Comparison of ENCODE assay signal across 8 cellular contexts in the genomic region with DNA sequence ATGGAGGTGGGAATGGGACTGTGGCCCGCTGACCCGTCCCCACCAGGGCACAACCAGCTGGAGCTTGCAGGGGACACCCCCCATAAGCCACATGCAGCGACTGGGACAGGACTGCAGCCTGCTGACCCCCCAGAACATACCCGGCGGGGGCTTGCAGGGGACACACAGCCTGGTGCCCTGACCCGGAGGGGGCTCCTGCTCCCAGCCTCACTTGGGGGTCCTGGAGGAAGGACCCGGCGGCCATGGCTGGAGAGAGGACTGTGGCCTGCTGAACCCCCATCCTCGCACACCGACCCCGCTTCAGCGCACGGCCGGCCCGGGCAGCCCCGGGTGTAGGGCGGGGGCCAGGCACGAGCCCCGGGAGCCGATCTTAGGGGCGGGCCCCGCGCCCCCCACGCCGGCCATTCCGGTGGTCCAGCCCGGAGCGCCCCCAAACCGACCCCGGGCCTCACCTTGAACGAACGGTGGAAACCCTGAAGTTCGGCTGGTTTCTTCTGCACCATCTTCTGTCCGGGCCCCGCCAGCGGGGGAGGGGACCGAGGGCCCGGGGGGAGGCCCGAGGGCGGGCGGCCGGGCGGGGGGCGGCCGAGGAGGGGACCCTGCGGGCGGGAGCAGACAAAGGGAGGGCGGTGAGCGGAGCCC. TPM values are rescaled to one million over a fixed set of nuclear protein-coding genes. Genes with fewer than 3 reads are reported as not detected.
DNase-seq lines count a peak whose midpoint lies in the region; ATAC-seq, FAIRE-seq and TF ChIP-seq lines count a peak whose summit lies in the region.

No MANE protein-coding gene starts in this region.

- peaks cover 28% of the 10 kb centered on the region for H3K36me3 ChIP-seq in KOPT-K1 (ENCODE audit: insufficient read depth, low read length)
- no peaks in the 10 kb centered on the region for H3K36me3 ChIP-seq in mesendoderm (ENCODE audit: control insufficient read depth, insufficient read depth, low read length)

- TF ChIP-seq EP300 in A549 (IDR thresholded peaks at IDR 0.05): no peak

- no peak; a peak in 1 of 5 replicates for TF ChIP-seq RAD21 in A549 (conservative IDR thresholded peaks at IDR 0.05 in 1 of 2, IDR thresholded peaks at IDR 0.05 in 1 of 2)

- POLR2A ChIA-PET in A549 (lab: Yijun Ruan, JAX): no interaction called here

- H3K23ac ChIP-seq in mesendoderm (ENCODE audit: low read length): peak overlapping the region; percentile 94

- H3K9ac ChIP-seq in mesendoderm (ENCODE audit: low read length): peak overlapping the region; percentile 90

- CTCF ChIA-PET in A549 (lab: Yijun Ruan, JAX): interaction anchor here (1.8 kb wide), 1 partner anchor 31 kb away, joined by 7 read pairs; no protein-coding TSS in a partner anchor

- H3K9me3 ChIP-seq in A549 (no peaks in the 10 kb centered on the region), KOPT-K1 (ENCODE audit: insufficient read depth, low read length, poor library complexity, severe bottlenecking) (no peaks in the 10 kb centered on the region)

- no peak overlapping the region for H2BK120ac ChIP-seq in mesendoderm (ENCODE audit: low read depth, low read length)

- ATAC-seq in A549 (peak in 1 of 2 experiments; percentile 6; a peak in 3 of 6 replicates), GM19395 (IDR thresholded peaks at IDR 0.05; ENCODE audit: unreplicated experiment) (peak; percentile 1)

- peak overlapping the region; percentile 88 for H3K56ac ChIP-seq in mesendoderm (ENCODE audit: low read length)

- H4K8ac ChIP-seq in mesendoderm (ENCODE audit: low read depth, low read length): no peak overlapping the region

- peak overlapping the region; percentile 85 for H3K4me2 ChIP-seq in A549
- peak overlapping the region; percentile 94 for H3K4me2 ChIP-seq in mesendoderm (ENCODE audit: low read length)

- peaks cover 19% of the 10 kb centered on the region for H3K79me1 ChIP-seq in mesendoderm (ENCODE audit: low read length)

- H3K79me2 ChIP-seq in mesendoderm (ENCODE audit: control insufficient read depth, insufficient read depth, low read length): peaks cover 22% of the 10 kb centered on the region

- H3K4me1 ChIP-seq in A549: peaks cover 61% of the 10 kb centered on the region
- H3K4me1 ChIP-seq in mesendoderm (ENCODE audit: control insufficient read depth, low read depth, low read length): peaks cover 2% of the 10 kb centered on the region

- TF ChIP-seq CTCF in A549 (IDR thresholded peaks at IDR 0.05): no peak

- WGBS in A549 (ENCODE audit: missing lambda C conversion rate): no CpG with 5 or more reads among the region's 49 CpGs
- no CpG with 5 or more reads among the region's 49 CpGs for WGBS in mesendoderm (ENCODE audit: extremely low coverage, insufficient coverage, low lambda C conversion rate)

- no peak for TF ChIP-seq POLR2A in A549 (IDR thresholded peaks at IDR 0.05; ENCODE audit: low read length)

- H3K27ac ChIP-seq in A549: peak overlapping the region; percentile 95 to 100
- H3K27ac ChIP-seq in KOPT-K1 (ENCODE audit: low read depth, low read length, poor library complexity, severe bottlenecking): peak overlapping the region; percentile 73
- H3K27ac ChIP-seq in caudate nucleus (ENCODE audit: low read depth, low read length): peak overlapping the region; percentile 99
- no peak overlapping the region for H3K27ac ChIP-seq in mesendoderm (ENCODE audit: low read depth, low read length)

- H3K18ac ChIP-seq in mesendoderm (ENCODE audit: low read length): peak overlapping the region; percentile 80

- FAIRE-seq in A549 (lab: Jason Lieb, UNC) (no peak), urothelium cell line (lab: Jason Lieb, UNC) (no peak)

- H2BK5ac ChIP-seq in mesendoderm (ENCODE audit: low read length): no peak overlapping the region

- H3K27me3 ChIP-seq in mesendoderm (ENCODE audit: insufficient read depth, low read length, poor library complexity): no peaks in the 10 kb centered on the region

- peak overlapping the region; percentile 99 for H3K4me3 ChIP-seq in A549
- H3K4me3 ChIP-seq in mesendoderm (ENCODE audit: low read length): peak overlapping the region; percentile 82

- no peak overlapping the region for H2BK15ac ChIP-seq in mesendoderm (replicated peaks; ENCODE audit: low read depth)

- H2AK5ac ChIP-seq in mesendoderm (ENCODE audit: low read length): no peak overlapping the region

- H4K5ac ChIP-seq in mesendoderm (ENCODE audit: low read length): no peak overlapping the region

- H3K4ac ChIP-seq in mesendoderm (ENCODE audit: low read depth, low read length): peak overlapping the region; percentile 81

- DNase-seq in A549 (ENCODE audit: low read depth in 1 of 2, low spot score in 1 of 2) (no peak), caudate nucleus (lab: John Stamatoyannopoulos, UW) (peak in 3 of 61 donors; percentile 31 to 57 (median 43)), mesendoderm (no peak), urothelium cell line (ENCODE audit: low spot score) (peak; percentile 12), KG1 (lab: John Stamatoyannopoulos, UW) (no peak), AML-193 (lab: John Stamatoyannopoulos, UW) (no peak)

TF ChIP-seq in A549, 52 proteins besides CTCF, POLR2A, EP300 and RAD21 (continues in another document):
- TF ChIP-seq, protein P1, sequence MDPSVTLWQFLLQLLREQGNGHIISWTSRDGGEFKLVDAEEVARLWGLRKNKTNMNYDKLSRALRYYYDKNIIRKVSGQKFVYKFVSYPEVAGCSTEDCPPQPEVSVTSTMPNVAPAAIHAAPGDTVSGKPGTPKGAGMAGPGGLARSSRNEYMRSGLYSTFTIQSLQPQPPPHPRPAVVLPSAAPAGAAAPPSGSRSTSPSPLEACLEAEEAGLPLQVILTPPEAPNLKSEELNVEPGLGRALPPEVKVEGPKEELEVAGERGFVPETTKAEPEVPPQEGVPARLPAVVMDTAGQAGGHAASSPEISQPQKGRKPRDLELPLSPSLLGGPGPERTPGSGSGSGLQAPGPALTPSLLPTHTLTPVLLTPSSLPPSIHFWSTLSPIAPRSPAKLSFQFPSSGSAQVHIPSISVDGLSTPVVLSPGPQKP (IDR thresholded peaks at IDR 0.05; ENCODE audit: low read depth, low read length): no peak
- no peak for TF ChIP-seq NR3C1 (IDR thresholded peaks at IDR 0.05)
- TF ChIP-seq JUN (IDR thresholded peaks at IDR 0.05): no peak
- TF ChIP-seq, protein P2, sequence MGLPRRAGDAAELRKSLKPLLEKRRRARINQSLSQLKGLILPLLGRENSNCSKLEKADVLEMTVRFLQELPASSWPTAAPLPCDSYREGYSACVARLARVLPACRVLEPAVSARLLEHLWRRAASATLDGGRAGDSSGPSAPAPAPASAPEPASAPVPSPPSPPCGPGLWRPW (IDR thresholded peaks at IDR 0.05): no peak
- no peak for TF ChIP-seq TP53 (CRISPR knock-in tag; IDR thresholded peaks at IDR 0.05)
- no peak for TF ChIP-seq CHD4 (IDR thresholded peaks at IDR 0.05; ENCODE audit: borderline replicate concordance)
- no peak for TF ChIP-seq HOXB5 (CRISPR knock-in tag; IDR thresholded peaks at IDR 0.05)

RNA-seq across cellular contexts. Expression of a gene that starts 0.6 kb away (rescaled TPM):
- polyA plus RNA-seq in A549 (2011; rRNA removed) (56.7 and 58.4 TPM in 2 replicates), A549 (2017; fragmentation: RNase III; extraction: RNeasy Plus Mini Kit Qiagen cat#74134 plus additional on column Dnase treatment) (38.8 to 55.4 TPM (median 48.3 TPM) in 3 replicates)
- 63.4 and 81.9 TPM in 2 replicates for polyA plus RNA-seq in A549 (2012; cell fraction: cytosol; rRNA removed)
- polyA plus RNA-seq in A549 (2012; cell fraction: nucleus; rRNA removed): 83.4 and 134 TPM in 2 replicates
- 63.9 and 84.8 TPM in 2 replicates for polyA minus RNA-seq in A549 (2011; rRNA and poly(A)+ RNA removed)
- 98.2 TPM for polyA plus RNA-seq in mesendoderm (2013, experiment 1 of 2)
- 97.3 TPM for polyA plus RNA-seq in mesendoderm (2013, experiment 2 of 2)

RNA-seq across cellular contexts. Expression of a gene that starts 35.0 kb away (rescaled TPM):
- polyA plus RNA-seq in A549 (2011; rRNA removed) (16.3 and 19.0 TPM in 2 replicates), A549 (2017; fragmentation: RNase III; extraction: RNeasy Plus Mini Kit Qiagen cat#74134 plus additional on column Dnase treatment) (26.7 to 32.7 TPM (median 29.6 TPM) in 3 replicates)
- polyA plus RNA-seq in A549 (2012; cell fraction: cytosol; rRNA removed): 39.6 and 61.5 TPM in 2 replicates
- polyA plus RNA-seq in A549 (2012; cell fraction: nucleus; rRNA removed): 66.3 and 81.5 TPM in 2 replicates
- polyA minus RNA-seq in A549 (2011; rRNA and poly(A)+ RNA removed): 15.0 and 36.0 TPM in 2 replicates
- 46.2 TPM for polyA plus RNA-seq in mesendoderm (2013, experiment 1 of 2)
- 41.1 TPM for polyA plus RNA-seq in mesendoderm (2013, experiment 2 of 2)

RNA-seq across cellular contexts. Expression of a gene that starts 45.7 kb away (rescaled TPM):
- polyA plus RNA-seq in A549 (2011; rRNA removed) (10.9 and 12.9 TPM in 2 replicates), A549 (2017; fragmentation: RNase III; extraction: RNeasy Plus Mini Kit Qiagen cat#74134 plus additional on column Dnase treatment) (8.4 to 9.1 TPM (median 8.7 TPM) in 3 replicates)
- polyA plus RNA-seq in A549 (2012; cell fraction: cytosol; rRNA removed): 10.9 and 17.2 TPM in 2 replicates
- polyA plus RNA-seq in A549 (2012; cell fraction: nucleus; rRNA removed): 13.7 and 18.2 TPM in 2 replicates
- 19.7 and 26.2 TPM in 2 replicates for polyA minus RNA-seq in A549 (2011; rRNA and poly(A)+ RNA removed)
- polyA plus RNA-seq in mesendoderm (2013, experiment 1 of 2): 5.7 TPM
- polyA plus RNA-seq in mesendoderm (2013, experiment 2 of 2): 6.3 TPM

RNA-seq across cellular contexts. Expression of a gene that starts 46.2 kb away (rescaled TPM):
- 0.36 and 0.70 TPM in 2 replicates for polyA plus RNA-seq in A549 (2011; rRNA removed)
- 0.29 and 0.32 TPM in 2 replicates for polyA plus RNA-seq in A549 (2012; cell fraction: cytosol; rRNA removed)
- 7.6 and 8.6 TPM in 2 replicates for polyA plus RNA-seq in A549 (2012; cell fraction: nucleus; rRNA removed)
- 1.0 to 1.8 TPM (median 1.0 TPM) in 3 replicates for polyA plus RNA-seq in A549 (2017; fragmentation: RNase III; extraction: RNeasy Plus Mini Kit Qiagen cat#74134 plus additional on column Dnase treatment)
- polyA minus RNA-seq in A549 (2011; rRNA and poly(A)+ RNA removed): 0.33 and 0.44 TPM in 2 replicates
- 0.48 TPM for polyA plus RNA-seq in mesendoderm (2013, experiment 1 of 2)
- polyA plus RNA-seq in mesendoderm (2013, experiment 2 of 2): 0.36 TPM
